In the genomic region with DNA sequence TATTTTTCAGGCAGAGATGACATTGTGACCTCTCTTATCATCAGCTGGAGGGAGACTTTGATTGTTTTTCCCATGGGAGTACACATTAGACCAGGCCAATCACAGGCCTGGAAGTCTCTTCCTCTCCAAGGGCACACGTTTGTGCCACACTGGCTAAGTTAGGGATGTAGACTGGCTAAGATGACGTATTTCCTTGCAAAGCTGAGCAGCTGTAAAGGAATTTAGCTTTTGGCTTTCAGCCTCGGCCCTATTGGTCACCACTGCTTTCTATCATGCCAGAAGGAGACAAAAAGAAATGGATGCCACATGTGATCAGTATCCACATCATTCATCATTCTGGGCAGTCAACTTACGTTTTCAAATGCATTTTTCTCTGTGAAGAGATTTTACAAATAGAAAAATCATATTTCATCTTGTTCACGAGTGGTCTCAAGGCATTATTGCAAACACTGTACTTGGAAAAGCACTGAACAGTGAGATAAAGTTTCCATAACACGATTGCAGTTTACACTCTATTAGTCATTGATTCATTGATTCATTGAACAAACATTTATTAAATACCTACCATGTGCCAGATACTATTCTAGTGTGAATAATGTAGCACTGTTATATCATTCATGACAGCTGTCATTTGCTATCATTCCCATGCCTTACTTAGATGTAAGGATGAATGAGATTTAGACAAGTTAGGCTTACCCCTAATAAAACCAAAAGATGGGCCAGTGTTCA, we compare ENCODE assay signal across 14 cellular contexts. TPM values are rescaled to one million over a fixed set of nuclear protein-coding genes. Genes with fewer than 3 reads are reported as not detected.
A peak's percentile ranks its signal among the peaks of the same experiment; 100 is the strongest.
DNase-seq lines count a peak whose midpoint lies in the region; ATAC-seq and TF ChIP-seq lines count a peak whose summit lies in the region.
"Had no signal": no experiment of that assay in that cellular context is flagged by ENCODE, and none has a peak within 500 bp of the region (broad histone marks: within the 10 kb centered on the region; RNA-seq: fewer than 3 reads in every experiment).

No MANE protein-coding gene starts in this region.

- H3K4me1 ChIP-seq in ascending aorta (peaks cover 8 to 19% of the 10 kb centered on the region in 2 donors), foreskin keratinocyte (no peaks in the 10 kb centered on the region), spleen (peaks cover 0 to 9% (median 5%) of the 10 kb centered on the region in 6 donors), psoas muscle (no peaks in the 10 kb centered on the region)

- H3K27ac ChIP-seq in ascending aorta (peak overlapping the region; percentile 82 to 89), foreskin keratinocyte (no peak overlapping the region), spleen (peak overlapping the region in 6 of 8 donors; percentile 2 to 45 (median 22)), psoas muscle (no peak overlapping the region)

- TF ChIP-seq CTCF in ascending aorta (IDR thresholded peaks at IDR 0.05) (no peak), foreskin keratinocyte (conservative IDR thresholded peaks at IDR 0.05) (no peak), spleen (IDR thresholded peaks at IDR 0.05 in 8 of 11, conservative IDR thresholded peaks at IDR 0.05 in 3 of 11) (no peak), psoas muscle (IDR thresholded peaks at IDR 0.05) (no peak)

- 56 to 72% (median 63%) methylated on average over 6 of the region's 6 CpGs for WGBS in spleen, 5 donors
- 27 to 43% (median 30%) methylated on average over 6 of the region's 6 CpGs for WGBS in psoas muscle, 3 donors

- H3K9me3 ChIP-seq in ascending aorta (no peaks in the 10 kb centered on the region), spleen (peaks cover 0 to 10% (median 5%) of the 10 kb centered on the region in 8 donors), psoas muscle (no peaks in the 10 kb centered on the region)

- H3K36me3 ChIP-seq in ascending aorta (no peaks in the 10 kb centered on the region), spleen (no peaks in the 10 kb centered on the region), psoas muscle (ENCODE audit: insufficient read depth in 1 of 2, low read depth in 1 of 2) (no peaks in the 10 kb centered on the region)

- H3K4me3 ChIP-seq in ascending aorta (no peak overlapping the region), spleen (no peak overlapping the region), psoas muscle (no peak overlapping the region)

- H3K27me3 ChIP-seq in ascending aorta (no peaks in the 10 kb centered on the region), foreskin keratinocyte (peaks cover 5% of the 10 kb centered on the region), spleen (replicated peaks in 1 of 7) (no peaks in the 10 kb centered on the region), psoas muscle (ENCODE audit: insufficient read depth in 3 of 3, low read length in 2 of 3) (no peaks in the 10 kb centered on the region)

- intact Hi-C loops in ascending aorta (cut with DNase I) (loop anchor here (1.0 kb wide), 1 partner anchor 27 kb away; the partner anchor contains the start of gene RNF7), spleen (cut with DNase I; ENCODE audit: low total_unique reads) (no loop called here), psoas muscle (cut with DNase I) (no loop called here)

- DNase-seq in HCEC 1CT (peak; percentile 89), ascending aorta (ENCODE audit: low spot score in 2 of 2) (peak; percentile 30 to 83), foreskin keratinocyte (peak; percentile 15 to 26), spleen (no peak), psoas muscle (no peak), pons (ENCODE audit: low spot score) (no peak), GM19240 (ENCODE audit: insufficient read length, low spot score) (no peak)
- DNase-seq: islet precursor cell; stimulated activated CD4-positive, alpha-beta T cell treated with anti-CD3 and anti-CD28 coated beads, Interleukin-2, amount 100 ng/mL, for 24 hours; stimulated activated naive CD4-positive, alpha-beta T cell; T1000 had no signal

- ATAC-seq in foreskin keratinocyte (peak; percentile 23), psoas muscle (no peak)
- ATAC-seq: HCT116, Panc1 had no signal

- TF ChIP-seq POLR2A in spleen (IDR thresholded peaks at IDR 0.05) = no peak

RNA-seq across cellular contexts. Expression of gene RNF7, which starts 27.0 kb away (rescaled TPM):
- total RNA-seq in ascending aorta (32.1 TPM), foreskin keratinocyte (81.6 and 86.2 TPM in 2 replicates), spleen (10 to 100 TPM; 42.5 to 66.1 (median 55.9) TPM), psoas muscle (100 to 1,000 TPM in 3 of 4 donors, 10 to 100 TPM in 1; 95.1 to 123 (median 110) TPM)
- polyA plus RNA-seq in foreskin keratinocyte (117 and 123 TPM in 2 replicates), spleen (100 to 1,000 TPM in 2 of 3 donors, 10 to 100 TPM in 1; 93.9 to 117 (median 104) TPM), psoas muscle (100 to 1,000 TPM in 2 of 3 donors, 10 to 100 TPM in 1; 87.1 to 191 (median 114) TPM)

RNA-seq across cellular contexts. Expression of gene GRK7, which starts 52.2 kb away (rescaled TPM):
- total RNA-seq in ascending aorta (not detected), foreskin keratinocyte (not detected in 2 replicates), spleen (under 1 TPM in 3 of 7 donors, not detected in 4; 0.14 to 0.26 (median 0.20) TPM), psoas muscle (under 1 TPM in 1 of 4 donors, not detected in 3; 0.16 TPM)
- polyA plus RNA-seq in foreskin keratinocyte (not detected in 2 replicates), spleen (under 1 TPM in 2 of 3 donors, not detected in 1; 0.02 to 0.07 TPM), psoas muscle (under 1 TPM; 0.04 to 0.64 (median 0.07) TPM)
- total RNA-seq: neural crest cell had no signal

Comparison
In these comparisons a context has a peak if more than half of its experiments do, and no peak if none do; other contexts are left out.
1. DNase-seq: peak in HCEC 1CT (single experiment), ascending aorta (2 of 2) and foreskin keratinocyte (2 of 2); none in spleen (single experiment), psoas muscle (0 of 2), pons (single experiment) and GM19240 (single experiment).
2. H3K27ac ChIP-seq: peak in ascending aorta (2 of 2) and spleen (6 of 8); none in foreskin keratinocyte (single experiment) and psoas muscle (single experiment).